ENCODE assay signal across 18 cellular contexts in the genomic region with DNA sequence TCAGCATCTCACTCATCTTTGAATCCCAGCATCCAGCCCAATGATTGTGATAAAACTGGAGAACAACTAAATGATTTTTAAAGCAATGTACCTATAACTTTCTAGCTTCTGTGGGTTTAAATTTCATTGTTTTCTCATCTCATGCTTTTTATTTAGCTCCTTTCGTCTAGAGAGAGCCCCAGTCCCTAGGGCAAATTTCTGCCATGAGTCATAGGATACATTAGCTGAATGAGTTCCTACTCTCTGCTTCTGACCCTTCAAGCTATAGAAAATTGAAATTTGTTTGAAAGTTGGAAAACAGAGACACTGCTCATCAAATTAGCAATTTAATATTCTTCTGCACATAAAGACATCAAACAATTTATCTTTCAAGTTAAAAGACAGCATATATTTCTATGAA.
A peak's percentile ranks its signal among the peaks of the same experiment; 100 is the strongest.
DNase-seq lines count a peak whose midpoint lies in the region; ATAC-seq and TF ChIP-seq lines count a peak whose summit lies in the region.
"Had no signal": no experiment of that assay in that cellular context is flagged by ENCODE, and none has a peak within 500 bp of the region (broad histone marks: within the 10 kb centered on the region; RNA-seq: fewer than 3 reads in every experiment).

No MANE protein-coding gene starts in this region.

- no peak overlapping the region for H3K27ac Mint-ChIP-seq in nephron progenitor cell
- H3K27ac Mint-ChIP-seq: HFFc6 had no signal

- H3K27me3 ChIP-seq in A673 (replicated peaks; ENCODE audit: insufficient read depth, low read depth, low read length, poor library complexity) (no peaks in the 10 kb centered on the region), PC-3 (ENCODE audit: low read length) (no peaks in the 10 kb centered on the region), heart right ventricle (no peaks in the 10 kb centered on the region)
- H3K27me3 ChIP-seq: esophagus muscularis mucosa had no signal

- no peaks in the 10 kb centered on the region for H3K9me3 Mint-ChIP-seq in nephron progenitor cell
- H3K9me3 Mint-ChIP-seq: HFFc6 had no signal

- H3K27ac ChIP-seq in A673 (ENCODE audit: low read depth, low read length, poor library complexity, severe bottlenecking) = no peak overlapping the region
- no peak overlapping the region for H3K27ac ChIP-seq in PC-3 (ENCODE audit: low read length)
- H3K27ac ChIP-seq in heart right ventricle = no peak overlapping the region
- H3K27ac ChIP-seq: esophagus muscularis mucosa, HL-60 had no signal

- BruUV-seq in A673 (replicated peaks; lab: Mats Ljungman, UMichigan) = no TSS peak
- BruUV-seq in PC-3 (replicated peaks; lab: Mats Ljungman, UMichigan) = no TSS peak

- intact Hi-C loops in A673 (cut with micrococcal nuclease; ENCODE audit: unreplicated experiment) (no loop called here), PC-3 (cut with micrococcal nuclease) (no loop called here), heart right ventricle (cut with DNase I) (loop anchor here in 4 of 10 donors (10.0 kb wide), 2 partner anchors 116 to 366 kb away; a partner anchor contains a TSS)

- no peaks in the 10 kb centered on the region for H3K79me2 ChIP-seq in PC-3 (ENCODE audit: low read length)

- no peaks in the 10 kb centered on the region for H3K9me2 ChIP-seq in PC-3 (replicated peaks; ENCODE audit: low read length)

- peak; percentile 2 for DNase-seq in A673 (ENCODE audit: low spot score)
- DNase-seq in PC-3 = peak; percentile 44
- peak; percentile 15 to 65 for DNase-seq in cardiac fibroblast (ENCODE audit: low read depth in 2 of 2)
- DNase-seq in iris pigment epithelial cell (ENCODE audit: low read depth) = peak; percentile 47
- DNase-seq in nephron progenitor cell = no peak
- DNase-seq in heart right ventricle = no peak
- DNase-seq in effector CD8-positive, alpha-beta T cell (lab: John Stamatoyannopoulos, UW) = no peak
- DNase-seq in T-helper 1 cell = no peak
- DNase-seq: C1 segment of cervical spinal cord; cerebellar nuclear complex; effector CD4-positive, alpha-beta T cell; HFFc6; immature natural killer cell; NCI-H1436; right cardiac atrium; SHP77 had no signal

- no peaks in the 10 kb centered on the region for H4K20me1 ChIP-seq in PC-3 (ENCODE audit: low read length)

- WGBS in heart right ventricle, 2 donors = 63 to 68% methylated on average over 1 of the region's 1 CpG

- H3K4me3 Mint-ChIP-seq in nephron progenitor cell = no peak overlapping the region
- H3K4me3 Mint-ChIP-seq: HFFc6, immature natural killer cell had no signal

- H3K4me3 ChIP-seq in A673 (ENCODE audit: low read depth, low read length, poor library complexity, severe bottlenecking) (no peak overlapping the region), PC-3 (ENCODE audit: low read length) (no peak overlapping the region), cardiac fibroblast (replicated peaks in 1 of 2; ENCODE audit: low read depth in 2 of 2, low read length in 2 of 2) (no peak overlapping the region), heart right ventricle (no peak overlapping the region)
- H3K4me3 ChIP-seq: esophagus muscularis mucosa had no signal

- H2AFZ ChIP-seq in PC-3 (ENCODE audit: low read length) = no peak overlapping the region

- no peaks in the 10 kb centered on the region for H3K27me3 Mint-ChIP-seq in nephron progenitor cell (ENCODE audit: low read depth, poor library complexity)

- no peak overlapping the region for H3K9ac ChIP-seq in PC-3 (ENCODE audit: low read length)

- H3K36me3 ChIP-seq in A673 (ENCODE audit: insufficient read depth, low read length, poor library complexity, severe bottlenecking) (no peaks in the 10 kb centered on the region), PC-3 (ENCODE audit: low read depth, low read length) (peaks cover 24% of the 10 kb centered on the region), heart right ventricle (peaks cover 0 to 52% (median 5%) of the 10 kb centered on the region in 9 donors)

- H3K9me3 ChIP-seq in A673 (ENCODE audit: low read depth, low read length, poor library complexity, severe bottlenecking) = no peaks in the 10 kb centered on the region
- H3K9me3 ChIP-seq in PC-3 (ENCODE audit: low read length) = no peaks in the 10 kb centered on the region
- no peaks in the 10 kb centered on the region for H3K9me3 ChIP-seq in heart right ventricle
- H3K9me3 ChIP-seq: esophagus muscularis mucosa had no signal

- ATAC-seq in PC-3 = peak; percentile 74
- ATAC-seq in heart right ventricle = no peak
- ATAC-seq: right cardiac atrium had no signal

- POLR2A ChIA-PET in A673 (lab: Charles Lee; ENCODE audit: low non-redundant PET) = no interaction called here
- POLR2A ChIA-PET in PC-3 (lab: Charles Lee; ENCODE audit: unreplicated experiment) = no interaction called here

- CTCF ChIA-PET in A673 (lab: Charles Lee) (no interaction called here), PC-3 (lab: Charles Lee) (no interaction called here)

- no peaks in the 10 kb centered on the region for H3K4me1 ChIP-seq in A673 (ENCODE audit: insufficient read depth, low read length, poor library complexity, severe bottlenecking)
- H3K4me1 ChIP-seq in PC-3 (ENCODE audit: insufficient read depth, low read length) = peaks cover 5% of the 10 kb centered on the region; the same call in 1 of the 2 replicates
- peaks cover 0 to 15% (median 5%) of the 10 kb centered on the region in 9 donors for H3K4me1 ChIP-seq in heart right ventricle

- no peak overlapping the region for H3K4me2 ChIP-seq in PC-3 (ENCODE audit: low read length)

- TF ChIP-seq CTCF in A673 (conservative IDR thresholded peaks at IDR 0.05; ENCODE audit: low read depth, low read length) (no peak), PC-3 (conservative IDR thresholded peaks at IDR 0.05; ENCODE audit: low read depth, low read length) (no peak), cardiac fibroblast (IDR thresholded peaks at IDR 0.05; ENCODE audit: low read depth, low read length) (no peak), nephron progenitor cell (IDR thresholded peaks at IDR 0.05) (no peak), heart right ventricle (IDR thresholded peaks at IDR 0.05) (no peak)

- H3K36me3 Mint-ChIP-seq in nephron progenitor cell (ENCODE audit: low read depth) = peaks cover 22% of the 10 kb centered on the region

- no peaks in the 10 kb centered on the region for H3F3A ChIP-seq in PC-3 (ENCODE audit: low read length, unreplicated experiment)

- no peaks in the 10 kb centered on the region for H3K4me1 Mint-ChIP-seq in nephron progenitor cell

Comparison
In these comparisons a context has a peak if more than half of its experiments do, and no peak if none do; other contexts are left out.
1. DNase-seq: peak in A673 (single experiment), PC-3 (single experiment), cardiac fibroblast (2 of 2) and iris pigment epithelial cell (single experiment); none in nephron progenitor cell (single experiment), heart right ventricle (0 of 2), effector CD8-positive, alpha-beta T cell (single experiment) and T-helper 1 cell (0 of 5).